Comparison of ENCODE assay signal across 13 cellular contexts in genomic region chr22:41256254-41256897, GRCh38. TPM values are rescaled to one million over a fixed set of nuclear protein-coding genes. Genes with fewer than 3 reads are reported as not detected.
A peak's percentile ranks its signal among the peaks of the same experiment; 100 is the strongest.
DNase-seq lines count a peak whose midpoint lies in the region; ATAC-seq lines count a peak whose summit lies in the region.
"Had no signal": no experiment of that assay in that cellular context is flagged by ENCODE, and none has a peak within 500 bp of the region (broad histone marks: within the 10 kb centered on the region; RNA-seq: fewer than 3 reads in every experiment).

No MANE protein-coding gene starts in this region.

- 0 out of 2 replicates have a peak, but pooled peaks cover 6% of the 10 kb centered on the region for H3K36me3 ChIP-seq in ACC112 (ENCODE audit: insufficient read depth, low read length)

- peak; percentile 79 for DNase-seq in HCEC 1CT
- DNase-seq in amniotic stem cell (lab: John Stamatoyannopoulos, UW), result peak; percentile 41
- DNase-seq in glomerular endothelial cell (ENCODE audit: extremely low read depth, low read depth, low spot score), result peak; percentile 25
- DNase-seq in AML-193 (lab: John Stamatoyannopoulos, UW), result no peak
- no peak for DNase-seq in activated effector memory CD4-positive, alpha-beta T cell treated with Interleukin-2 at 50 U/mL for 16 hours
- no peak for DNase-seq in C1 segment of cervical spinal cord (lab: John Stamatoyannopoulos, UW)
- DNase-seq: activated CD4-positive, alpha-beta T cell treated with anti-CD3 and anti-CD28 coated beads, Interleukin-2, amount 10 ng/mL, durations not matched to agents 7 days and 5 days; COR-L47; glutamatergic neuron; NCI-H1436; stomach had no signal

- H3K79me2 ChIP-seq in ACC112 (ENCODE audit: control insufficient read depth, insufficient read depth, low read length, unreplicated experiment), result peaks cover 3% of the 10 kb centered on the region

- peaks cover 14% of the 10 kb centered on the region for H3K4me1 ChIP-seq in ACC112 (ENCODE audit: control insufficient read depth, insufficient read depth, low read length, unreplicated experiment)

- peak overlapping the region; percentile 45; the same call in 1 of the 2 replicates for H3K27ac ChIP-seq in ACC112 (ENCODE audit: low read depth, low read length)
- H3K27ac ChIP-seq: stomach had no signal

- no peaks in the 10 kb centered on the region for H3K27me3 ChIP-seq in ACC112 (ENCODE audit: insufficient read depth, low read length)
- H3K27me3 ChIP-seq: stomach had no signal

- H2AFZ ChIP-seq in ACC112 (ENCODE audit: low read length, unreplicated experiment), result no peak overlapping the region

- ATAC-seq in HG03280 (IDR thresholded peaks at IDR 0.05; ENCODE audit: unreplicated experiment), result no peak

- H3K4me3 ChIP-seq in ACC112 (ENCODE audit: low read depth, low read length), result no peak overlapping the region
- H3K4me3 ChIP-seq: stomach had no signal

RNA-seq across cellular contexts. Expression of gene CHADL, which starts 15.6 kb away (rescaled TPM):
- 0.73 and 1.3 TPM in 2 replicates for total RNA-seq in glomerular endothelial cell

RNA-seq across cellular contexts. Expression of gene RANGAP1, which starts 29.6 kb away (rescaled TPM):
- 121 and 135 TPM in 2 replicates for total RNA-seq in glomerular endothelial cell

RNA-seq across cellular contexts. Expression of gene ZC3H7B, which starts 44.9 kb away (rescaled TPM):
- 97.4 and 125 TPM in 2 replicates for total RNA-seq in glomerular endothelial cell

RNA-seq across cellular contexts. Expression of gene L3MBTL2, which starts 51.3 kb away (rescaled TPM):
- total RNA-seq in glomerular endothelial cell, result 23.2 and 25.8 TPM in 2 replicates

Comparison
In these comparisons a context has a peak if more than half of its experiments do, and no peak if none do; other contexts are left out.
1. DNase-seq: peak in HCEC 1CT (single experiment), amniotic stem cell (single experiment) and glomerular endothelial cell (single experiment); none in AML-193 (0 of 2), activated effector memory CD4-positive, alpha-beta T cell treated with Interleukin-2 at 50 U/mL for 16 hours (single experiment) and C1 segment of cervical spinal cord (0 of 14).